In genomic region chr3:119831022-119831421, GRCh38 we compare ENCODE assay signal across 15 cellular contexts. TPM values are rescaled to one million over a fixed set of nuclear protein-coding genes. Genes with fewer than 3 reads are reported as not detected.
DNase-seq lines count a peak whose midpoint lies in the region; ATAC-seq, FAIRE-seq and TF ChIP-seq lines count a peak whose summit lies in the region.
"Had no signal": no experiment of that assay in that cellular context is flagged by ENCODE, and none has a peak within 500 bp of the region (broad histone marks: within the 10 kb centered on the region; RNA-seq: fewer than 3 reads in every experiment).

No MANE protein-coding gene starts in this region.

- no peak overlapping the region for H3K4me3 Mint-ChIP-seq in T-cell
- H3K4me3 Mint-ChIP-seq: activated CD4-positive, alpha-beta memory T cell treated with anti-CD3 and anti-CD28 coated beads for 36 hours had no signal

- H3K4me3 ChIP-seq in AG10803 (ENCODE audit: low read length): no peak overlapping the region
- H3K4me3 ChIP-seq in foreskin fibroblast (ENCODE audit: low read depth in 1 of 2, low read length in 2 of 2): no peak overlapping the region
- H3K4me3 ChIP-seq: thoracic aorta had no signal

- in situ Hi-C loops in SK-MEL-5 (cut with HindIII; ENCODE audit: low pct_unique_long_range_greater_than_20kb, low sequenced_read_pairs): no loop called here

- DNase-seq in AG10803 (ENCODE audit: low read depth): no peak
- no peak for DNase-seq in H54 (ENCODE audit: insufficient read length, low spot score)
- peak; percentile 51 for DNase-seq in SK-MEL-5 (ENCODE audit: low read depth, low spot score)
- no peak for DNase-seq in foreskin fibroblast
- DNase-seq in COLO829 (ENCODE audit: low spot score): no peak
- DNase-seq in T-cell: no peak
- DNase-seq in NCI-H226: no peak
- DNase-seq: activated CD4-positive, alpha-beta memory T cell treated with anti-CD3 and anti-CD28 coated beads for 36 hours; Caco-2; midbrain; NCI-H2171; Right ventricle myocardium superior had no signal

- peaks cover 6 to 7% (median 7%) of the 10 kb centered on the region in 3 donors for H3K4me1 Mint-ChIP-seq in T-cell

- CTCF ChIA-PET in T-cell (lab: Charles Lee): interaction anchor here in 1 of 2 donors (0.6 kb wide), 1 partner anchor 674 kb away, joined by 4 read pairs; no protein-coding TSS in a partner anchor

- no peaks in the 10 kb centered on the region for H3K9me3 Mint-ChIP-seq in T-cell
- H3K9me3 Mint-ChIP-seq: activated CD4-positive, alpha-beta memory T cell treated with anti-CD3 and anti-CD28 coated beads for 36 hours; activated naive CD4-positive, alpha-beta T cell treated with anti-CD3 and anti-CD28 coated beads, Interleukin-2, amount 50 U/mL, for 72 hours had no signal

- TF ChIP-seq CTCF in AG10803 (conservative IDR thresholded peaks at IDR 0.05; ENCODE audit: low read length) (peak; percentile 16; the same call in 1 of the 2 replicates), foreskin fibroblast (IDR thresholded peaks at IDR 0.05; ENCODE audit: low read depth, low read length) (peak; percentile 16)

- no peak overlapping the region for H3K27ac Mint-ChIP-seq in T-cell
- H3K27ac Mint-ChIP-seq: activated CD4-positive, alpha-beta memory T cell treated with anti-CD3 and anti-CD28 coated beads for 36 hours; activated naive CD4-positive, alpha-beta T cell treated with anti-CD3 and anti-CD28 coated beads, Interleukin-2, amount 50 U/mL, for 72 hours had no signal

- no peak for ATAC-seq in T-cell (replicated peaks in 1 of 4)
- ATAC-seq in GM19395 (IDR thresholded peaks at IDR 0.05; ENCODE audit: unreplicated experiment): no peak
- ATAC-seq: activated naive CD4-positive, alpha-beta T cell treated with anti-CD3 and anti-CD28 coated beads, Interleukin-2, amount 50 U/mL, for 72 hours had no signal

- POLR2A ChIA-PET in T-cell (lab: Charles Lee): interaction anchor here in 1 of 2 donors (0.7 kb wide), 1 partner anchor 12 kb away, joined by 4 read pairs; no protein-coding TSS in a partner anchor

- H3K36me3 Mint-ChIP-seq in T-cell: peaks cover 12% of the 10 kb centered on the region
- H3K36me3 Mint-ChIP-seq: activated naive CD4-positive, alpha-beta T cell treated with anti-CD3 and anti-CD28 coated beads, Interleukin-2, amount 50 U/mL, for 72 hours had no signal

- TF ChIP-seq POLR2A in H54 (IDR thresholded peaks at IDR 0.05; ENCODE audit: low read depth, low read length): no peak

- H3K27me3 Mint-ChIP-seq in T-cell: no peaks in the 10 kb centered on the region
- H3K27me3 Mint-ChIP-seq: activated CD4-positive, alpha-beta memory T cell treated with anti-CD3 and anti-CD28 coated beads for 36 hours had no signal

- FAIRE-seq in H54 (lab: Jason Lieb, UNC): peak; percentile 60

RNA-seq across cellular contexts. Expression of gene NR1I2, which starts 49.1 kb away (rescaled TPM):
- not detected in 2 replicates for total RNA-seq in SK-MEL-5 (2014; rRNA removed; shearing (Covaris generic))
- 0.38 TPM in 1 of 2 replicates, not detected in the other for polyA plus RNA-seq in SK-MEL-5 (2015; cell fraction: cytosol; rRNA removed)
- not detected in 2 replicates for polyA plus RNA-seq in SK-MEL-5 (2015; cell fraction: nucleus; rRNA removed)
- total RNA-seq in T-cell: under 1 TPM; 0.21 to 0.61 (median 0.39) TPM
- total RNA-seq: Caco-2, thoracic aorta had no signal
